In genomic region chr5:159049844-159050318, GRCh38 we compare ENCODE assay signal across 8 cellular contexts. TPM values are rescaled to one million over a fixed set of nuclear protein-coding genes. Genes with fewer than 3 reads are reported as not detected.
DNase-seq lines count a peak whose midpoint lies in the region; ATAC-seq, FAIRE-seq and TF ChIP-seq lines count a peak whose summit lies in the region.

No MANE protein-coding gene starts in this region.

- FAIRE-seq in D721Med (lab: Jason Lieb, UNC) = no peak

- H3K4me3 ChIP-seq in esophagus muscularis mucosa = peak overlapping the region; percentile 20 to 33 (median 28)

- DNase-seq in D721Med (ENCODE audit: insufficient read length, low spot score) (no peak), NCI-H1694 treated with DMSO at 0.1 percent for 48 hours (lab: John Stamatoyannopoulos, UW) (peak; percentile 36), esophagus muscularis mucosa (ENCODE audit: extremely low spot score) (no peak), pons (ENCODE audit: low spot score) (peak; percentile 46), NCI-H1417 (lab: John Stamatoyannopoulos, UW) (no peak), posterior vena cava (ENCODE audit: low spot score) (no peak), NCI-H1417 treated with DMSO at 0.1 percent for 48 hours (lab: John Stamatoyannopoulos, UW) (no peak)

- peak; percentile 57 for TF ChIP-seq CTCF in D721Med (IDR thresholded peaks at IDR 0.05; ENCODE audit: insufficient read depth, missing control alignments)
- TF ChIP-seq CTCF in esophagus muscularis mucosa (IDR thresholded peaks at IDR 0.05) = peak in 2 of 3 experiments; percentile 36 to 50

- 9% methylated on average over 6 of the region's 6 CpGs for WGBS in esophagus muscularis mucosa

- no peak for TF ChIP-seq POLR2A in esophagus muscularis mucosa (IDR thresholded peaks at IDR 0.05; ENCODE audit: low read depth)

- intact Hi-C loops in esophagus muscularis mucosa (cut with DNase I) = no loop called here
- intact Hi-C loops in posterior vena cava (cut with DNase I) = loop anchor here (5.0 kb wide), 1 partner anchor 47 kb away; the partner anchor contains the start of gene EBF1 (in 2 of the 2)

- H3K27me3 ChIP-seq in esophagus muscularis mucosa = peaks cover 0 to 61% (median 0%) of the 10 kb centered on the region in 4 donors

- no peaks in the 10 kb centered on the region for H3K36me3 ChIP-seq in esophagus muscularis mucosa

- no peaks in the 10 kb centered on the region for H3K9me3 ChIP-seq in esophagus muscularis mucosa

- no peak for ATAC-seq in GM21717 (IDR thresholded peaks at IDR 0.05; ENCODE audit: unreplicated experiment)

- peak overlapping the region; percentile 53 to 79 (median 62) for H3K27ac ChIP-seq in esophagus muscularis mucosa (replicated peaks in 1 of 4)

- TF ChIP-seq EP300 in esophagus muscularis mucosa (IDR thresholded peaks at IDR 0.05) = no peak

- H3K4me1 ChIP-seq in esophagus muscularis mucosa = peaks cover 24 to 55% (median 33%) of the 10 kb centered on the region in 4 donors

RNA-seq across cellular contexts. Expression of gene EBF1, which starts 49.8 kb away (rescaled TPM):
- 10 to 100 TPM; 15.8 to 26.7 (median 21.6) TPM for total RNA-seq in esophagus muscularis mucosa
- 10 to 100 TPM; 46.6 to 87.4 TPM for total RNA-seq in posterior vena cava

Comparison
In these comparisons a context has a peak if more than half of its experiments do, and no peak if none do; other contexts are left out.
1. DNase-seq: peak in NCI-H1694 treated with DMSO at 0.1 percent for 48 hours (single experiment) and pons (single experiment); none in D721Med (single experiment), esophagus muscularis mucosa (single experiment), NCI-H1417 (0 of 3), posterior vena cava (single experiment) and NCI-H1417 treated with DMSO at 0.1 percent for 48 hours (single experiment).